19 cellular contexts compared by ENCODE assay signal in the genomic region with DNA sequence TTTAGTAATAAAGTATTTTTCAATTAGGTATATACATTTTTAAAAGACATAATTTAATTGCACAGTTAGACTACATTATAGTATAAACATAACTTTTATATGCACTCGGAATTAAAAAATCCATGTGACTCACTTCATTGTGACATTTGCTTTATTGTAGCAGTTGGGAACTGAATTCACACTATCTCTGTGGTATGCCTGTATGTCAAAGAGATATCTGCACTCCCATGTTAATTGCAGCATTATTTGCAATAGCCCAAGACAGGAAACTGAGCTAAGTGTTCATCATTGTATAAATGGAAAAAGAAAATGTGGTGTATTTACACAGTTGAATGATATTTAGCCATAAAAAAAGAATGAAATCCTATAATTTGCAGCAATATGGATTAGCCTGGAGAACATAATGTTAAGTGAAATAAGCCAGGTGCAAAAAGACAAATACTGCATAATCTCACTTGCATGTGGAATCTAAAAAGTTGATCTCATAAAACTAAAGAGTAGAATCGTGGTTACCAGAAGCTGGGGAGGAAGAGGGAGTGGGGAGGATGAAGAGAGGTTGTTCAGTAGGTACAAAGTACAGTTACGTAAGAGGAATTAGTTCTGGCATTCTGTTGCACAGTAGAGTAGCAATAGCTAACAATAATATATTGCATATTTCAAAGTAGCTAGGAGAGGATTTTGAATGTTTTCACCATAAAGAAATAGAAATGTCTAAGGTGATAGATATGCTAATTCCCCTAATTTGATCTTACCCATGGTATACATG.
A peak's percentile ranks its signal among the peaks of the same experiment; 100 is the strongest.
DNase-seq lines count a peak whose midpoint lies in the region; ATAC-seq, FAIRE-seq and TF ChIP-seq lines count a peak whose summit lies in the region.
"Had no signal": no experiment of that assay in that cellular context is flagged by ENCODE, and none has a peak within 500 bp of the region (broad histone marks: within the 10 kb centered on the region; RNA-seq: fewer than 3 reads in every experiment).

No MANE protein-coding gene starts in this region.

- H3K4me1 ChIP-seq in Loucy (ENCODE audit: insufficient read depth, low read length, poor library complexity, severe bottlenecking): peaks cover 10% of the 10 kb centered on the region
- peaks cover 9% of the 10 kb centered on the region for H3K4me1 ChIP-seq in colonic mucosa
- no peaks in the 10 kb centered on the region for H3K4me1 ChIP-seq in small intestine (ENCODE audit: control insufficient read depth in 2 of 2, insufficient read depth in 1 of 2, low read depth in 1 of 2, low read length in 1 of 2)
- H3K4me1 ChIP-seq in gastrocnemius medialis: peaks cover 0 to 10% of the 10 kb centered on the region in 2 donors
- H3K4me1 ChIP-seq: BE2C had no signal

- H3K9me3 ChIP-seq in Loucy (ENCODE audit: insufficient read depth, low read depth, low read length): no peaks in the 10 kb centered on the region
- H3K9me3 ChIP-seq in colonic mucosa: no peaks in the 10 kb centered on the region
- no peaks in the 10 kb centered on the region for H3K9me3 ChIP-seq in small intestine (ENCODE audit: control insufficient read depth, low read depth)
- H3K9me3 ChIP-seq in gastrocnemius medialis: no peaks in the 10 kb centered on the region
- H3K9me3 ChIP-seq: BE2C had no signal

- FAIRE-seq in small intestine (lab: Jason Lieb, UNC): no peak
- FAIRE-seq: GM12892 had no signal

- in situ Hi-C loops in gastrocnemius medialis (cut with MboI; ENCODE audit: low sequenced_read_pairs in 4 of 4): no loop called here

- 27 to 39% (median 35%) methylated on average over 3 of the region's 3 CpGs for WGBS in small intestine, 3 donors

- H3K27ac ChIP-seq in colonic mucosa (peak overlapping the region; percentile 3), small intestine (ENCODE audit: low read depth in 1 of 2, low read length in 1 of 2) (no peak overlapping the region), gastrocnemius medialis (no peak overlapping the region)

- H3K27me3 ChIP-seq in Loucy (ENCODE audit: insufficient read depth, low read length, poor library complexity, severe bottlenecking) (no peaks in the 10 kb centered on the region), colonic mucosa (no peaks in the 10 kb centered on the region), small intestine (ENCODE audit: control insufficient read depth in 2 of 2, insufficient read depth in 2 of 2, low read length in 2 of 2) (no peaks in the 10 kb centered on the region), gastrocnemius medialis (no peaks in the 10 kb centered on the region)
- H3K27me3 ChIP-seq: BE2C had no signal

- DNase-seq in NCI-H748 (lab: John Stamatoyannopoulos, UW; ENCODE audit: unreplicated experiment): peak; percentile 69
- no peak for DNase-seq in colonic mucosa
- peak; percentile 66 for DNase-seq in small intestine
- no peak for DNase-seq in gastrocnemius medialis
- DNase-seq in GM03348 (ENCODE audit: low spot score): no peak
- DNase-seq: BE2C, DMS 273 treated with DMSO at 0.1 percent for 48 hours, GF-D8, H9, IMR-90, Karpas-422, NCI-H1105, NCI-H1930, NCI-H2227 treated with DMSO at 0.1 percent for 48 hours, NCI-H524 treated with DMSO at 0.1 percent for 48 hours, SW 1271 had no signal

- peak overlapping the region; percentile 3 for H3K4me2 ChIP-seq in Loucy (ENCODE audit: low read depth, low read length, poor library complexity, severe bottlenecking)

- no peak for ATAC-seq in gastrocnemius medialis
- no peak for ATAC-seq in GM21529 (IDR thresholded peaks at IDR 0.05; ENCODE audit: unreplicated experiment)

- H3K9ac ChIP-seq in Loucy (ENCODE audit: low read depth, low read length, poor library complexity, severe bottlenecking): no peak overlapping the region
- no peak overlapping the region for H3K9ac ChIP-seq in colonic mucosa (ENCODE audit: low read depth in 2 of 2, low read length in 2 of 2)

- H3K4me3 ChIP-seq in Loucy (ENCODE audit: low read length, poor library complexity, severe bottlenecking) (no peak overlapping the region), colonic mucosa (no peak overlapping the region), small intestine (ENCODE audit: low read depth in 1 of 2, low read length in 2 of 2) (no peak overlapping the region), gastrocnemius medialis (no peak overlapping the region)

- no peaks in the 10 kb centered on the region for H4K20me1 ChIP-seq in Loucy (ENCODE audit: insufficient read depth, low read length, poor library complexity, severe bottlenecking)

- H2AFZ ChIP-seq in Loucy (ENCODE audit: low read length): no peak overlapping the region

- no peak for TF ChIP-seq POLR2A in gastrocnemius medialis (IDR thresholded peaks at IDR 0.05)

- no peaks in the 10 kb centered on the region for H3F3A ChIP-seq in Loucy (ENCODE audit: low read depth)

- H3K36me3 ChIP-seq in Loucy (ENCODE audit: insufficient read depth, low read length): no peaks in the 10 kb centered on the region
- H3K36me3 ChIP-seq in colonic mucosa: no peaks in the 10 kb centered on the region
- H3K36me3 ChIP-seq in small intestine (ENCODE audit: control insufficient read depth in 2 of 2, insufficient read depth in 2 of 2, low read length in 2 of 2): no peaks in the 10 kb centered on the region
- H3K36me3 ChIP-seq in gastrocnemius medialis: no peaks in the 10 kb centered on the region
- H3K36me3 ChIP-seq: BE2C had no signal

- no peaks in the 10 kb centered on the region for H3K9me2 ChIP-seq in Loucy (replicated peaks; ENCODE audit: low read depth, low read length)

- H3K79me2 ChIP-seq in Loucy (ENCODE audit: insufficient read depth, low read length): no peaks in the 10 kb centered on the region

- intact Hi-C loops in colonic mucosa (cut with DNase I) (no loop called here), gastrocnemius medialis (cut with DNase I; ENCODE audit: low total_unique reads) (no loop called here)

- TF ChIP-seq CTCF in Loucy (conservative IDR thresholded peaks at IDR 0.05; ENCODE audit: low read length) (no peak), colonic mucosa (IDR thresholded peaks at IDR 0.05) (no peak), gastrocnemius medialis (IDR thresholded peaks at IDR 0.05 in 4 of 5, conservative IDR thresholded peaks at IDR 0.05 in 1 of 5) (no peak)

Comparison
In these comparisons a context has a peak if more than half of its experiments do, and no peak if none do; other contexts are left out.
1. DNase-seq: peak in NCI-H748 (single experiment) and small intestine (single experiment); none in colonic mucosa (single experiment), gastrocnemius medialis (0 of 2) and GM03348 (single experiment).